ENCODE assay signal across 8 cellular contexts in the genomic region with DNA sequence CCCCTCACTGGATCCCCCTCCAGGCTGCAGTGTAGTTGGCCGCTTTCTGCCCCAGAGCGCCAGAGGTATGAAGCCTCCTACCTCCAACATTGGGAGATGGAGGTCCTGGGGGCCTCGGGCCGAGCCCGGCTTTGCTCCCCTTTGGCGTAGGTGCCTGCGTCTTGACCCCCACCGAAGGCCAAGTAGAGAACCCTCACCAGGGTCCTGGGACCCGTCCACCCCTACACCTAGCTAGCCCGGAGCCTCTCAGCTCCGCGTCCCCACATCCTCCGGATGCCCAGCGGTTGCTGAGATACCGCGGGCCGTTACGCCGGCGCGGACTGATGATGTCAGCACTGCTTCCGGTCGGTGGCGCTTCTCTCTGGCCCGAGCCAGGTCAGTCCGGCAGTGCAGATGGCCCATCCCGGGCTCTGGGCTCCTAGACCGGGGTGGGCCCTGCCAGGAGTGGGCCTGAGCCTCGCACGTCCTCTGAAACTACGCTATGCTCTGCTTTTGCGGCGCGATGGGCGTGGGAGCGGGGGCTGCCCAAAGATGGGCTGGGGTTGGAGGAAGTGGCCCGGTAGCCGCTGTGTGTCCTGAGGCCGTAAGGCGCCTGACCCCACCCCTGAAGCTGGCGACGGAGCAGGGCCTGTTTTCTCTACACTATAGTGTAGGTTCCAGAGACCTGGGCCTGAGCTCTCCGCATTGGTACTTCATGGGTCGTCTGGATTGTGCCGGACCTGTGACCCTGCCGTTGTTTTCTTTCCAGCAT. TPM values are rescaled to one million over a fixed set of nuclear protein-coding genes. Genes with fewer than 3 reads are reported as not detected.
DNase-seq lines count a peak whose midpoint lies in the region; FAIRE-seq and TF ChIP-seq lines count a peak whose summit lies in the region.

A gene (minus strand): TSS at position 297 of the 751 bp plus-strand sequence. CDS start 1,871 bp downstream, outside the sequence.
A gene with protein sequence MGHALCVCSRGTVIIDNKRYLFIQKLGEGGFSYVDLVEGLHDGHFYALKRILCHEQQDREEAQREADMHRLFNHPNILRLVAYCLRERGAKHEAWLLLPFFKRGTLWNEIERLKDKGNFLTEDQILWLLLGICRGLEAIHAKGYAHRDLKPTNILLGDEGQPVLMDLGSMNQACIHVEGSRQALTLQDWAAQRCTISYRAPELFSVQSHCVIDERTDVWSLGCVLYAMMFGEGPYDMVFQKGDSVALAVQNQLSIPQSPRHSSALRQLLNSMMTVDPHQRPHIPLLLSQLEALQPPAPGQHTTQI (plus strand): TSS at position 332 of the 751 bp plus-strand sequence. CDS start 521 bp downstream, outside the sequence.

- peak; percentile 30 for DNase-seq in GF-D8 (lab: John Stamatoyannopoulos, UW)
- DNase-seq in H54 (ENCODE audit: insufficient read length, low spot score): peak; percentile 92
- peak; percentile 66 for DNase-seq in LNCaP clone FGC (ENCODE audit: low read depth)
- DNase-seq in SJSA1 (ENCODE audit: low read depth in 1 of 2, low spot score in 2 of 2): peak; percentile 93 to 94
- peak; percentile 85 for DNase-seq in activated naive CD4-positive, alpha-beta T cell treated with anti-CD3 and anti-CD28 coated beads, Interleukin-2, amount 50 U/mL, for 16 hours
- DNase-seq in globus pallidus (ENCODE audit: low spot score): peak; percentile 88
- peak; percentile 88 for DNase-seq in occipital lobe (lab: John Stamatoyannopoulos, UW)
- peak; percentile 97 for DNase-seq in superior temporal gyrus (ENCODE audit: extremely low spot score)

- FAIRE-seq in H54 (lab: Jason Lieb, UNC): no peak

- H3K9me3 ChIP-seq in SJSA1 (replicated peaks): no peaks in the 10 kb centered on the region

- TF ChIP-seq POLR2A in H54 (IDR thresholded peaks at IDR 0.05; ENCODE audit: low read depth, low read length): peak; percentile 79

- no peak for TF ChIP-seq CTCF in LNCaP clone FGC (IDR thresholded peaks at IDR 0.05; ENCODE audit: control insufficient read depth, extremely low read depth, insufficient read depth)

- H3K4me1 ChIP-seq in SJSA1 (replicated peaks): peaks cover 31% of the 10 kb centered on the region

- peaks cover 24% of the 10 kb centered on the region for H3K36me3 ChIP-seq in SJSA1

- H3K27ac ChIP-seq in SJSA1: peak within 1 kb of the TSS; percentile 88

- H3K4me3 ChIP-seq in LNCaP clone FGC (ENCODE audit: low read depth, low read length): peak within 1 kb of the TSS; percentile 92
- peak within 1 kb of the TSS; percentile 81 for H3K4me3 ChIP-seq in SJSA1

- H3K27me3 ChIP-seq in SJSA1 (replicated peaks): no peaks in the 10 kb centered on the region

RNA-seq across cellular contexts. Expression of the first gene that starts in this region (rescaled TPM):
- 0.53 and 3.6 TPM in 2 replicates for total RNA-seq in SJSA1 (2014; rRNA removed; shearing (Covaris generic))
- total RNA-seq in occipital lobe: 2.7 TPM

RNA-seq across cellular contexts. Expression of the second gene that starts in this region (rescaled TPM):
- total RNA-seq in SJSA1 (2014; rRNA removed; shearing (Covaris generic)): 13.2 and 18.6 TPM in 2 replicates
- total RNA-seq in occipital lobe: 15.4 TPM

Comparison
In these comparisons a context has a peak if more than half of its experiments do, and no peak if none do; other contexts are left out.
1. Peak in every context shown above with its lines: DNase-seq, H3K4me3 ChIP-seq and H3K27ac ChIP-seq.
2. DNase-seq: peak in every context shown above with its lines; median percentile 97 in superior temporal gyrus; 94 in SJSA1; 92 in H54; 88 in globus pallidus; 88 in occipital lobe; 85 in activated naive CD4-positive, alpha-beta T cell treated with anti-CD3 and anti-CD28 coated beads, Interleukin-2, amount 50 U/mL, for 16 hours; 66 in LNCaP clone FGC; 30 in GF-D8.